ENCODE assay signal across 20 cellular contexts in genomic region chr18:38966846-38967245, GRCh38.
"Had no signal": no experiment of that assay in that cellular context is flagged by ENCODE, and none has a peak within 500 bp of the region (broad histone marks: within the 10 kb centered on the region; RNA-seq: fewer than 3 reads in every experiment).

No MANE protein-coding gene starts in this region.

- DNase-seq: activated B cell treated with CpG ODN at 0.5 μM for 24 hours; activated CD4-positive, alpha-beta T cell treated with anti-CD3 and anti-CD28 coated beads, Interleukin-2, amount 50 U/mL, for 1 hour; activated CD8-positive, alpha-beta T cell treated with anti-CD3 and anti-CD28 coated beads for 36 hours; activated gamma-delta T cell treated with Interleukin-2 at 50 U/mL for 16 hours; activated naive CD4-positive, alpha-beta T cell treated with anti-CD3 and anti-CD28 coated beads, Interleukin-2, amount 50 U/mL, for 16 hours; activated T-cell treated with anti-CD3 and anti-CD28 coated beads, Interleukin-2, amount 50 U/mL, for 4 hours; amniotic stem cell; cerebellar nuclear complex; colonic mucosa; glutamatergic neuron; islet precursor cell; naive thymus-derived CD8-positive, alpha-beta T cell; right cardiac atrium; stimulated activated CD4-positive, alpha-beta T cell treated with anti-CD3 and anti-CD28 coated beads, Interleukin-2, amount 100 ng/mL, for 48 hours; stimulated activated naive CD4-positive, alpha-beta T cell treated with Interleukin-2 at 50 U/mL for 16 hours; T-helper 2 cell had no signal

- H3K27me3 ChIP-seq: cardiac muscle cell, colonic mucosa, tibial nerve had no signal

- H3K4me3 ChIP-seq: cardiac muscle cell, colonic mucosa, tibial nerve had no signal

- H3K36me3 ChIP-seq: cardiac muscle cell, colonic mucosa, tibial nerve had no signal

- ATAC-seq: activated CD8-positive, alpha-beta T cell treated with anti-CD3 and anti-CD28 coated beads for 36 hours; activated T-cell treated with anti-CD3 and anti-CD28 coated beads, Interleukin-2, amount 50 U/mL, for 4 hours; activated T-helper 17 cell treated with anti-CD3 and anti-CD28 coated beads, Interleukin-2, amount 50 U/mL, for 72 hours; esophagus mucosa; naive thymus-derived CD8-positive, alpha-beta T cell; right cardiac atrium had no signal

- H3K27ac ChIP-seq: cardiac muscle cell, colonic mucosa, tibial nerve had no signal

- H3K4me1 ChIP-seq: colonic mucosa, tibial nerve had no signal

- H3K9me3 ChIP-seq: colonic mucosa, tibial nerve had no signal
